Comparison of ENCODE assay signal across 33 cellular contexts in genomic region chr6:64665137-64665536, GRCh38.
"Had no signal": no experiment of that assay in that cellular context is flagged by ENCODE, and none has a peak within 500 bp of the region (broad histone marks: within the 10 kb centered on the region; RNA-seq: fewer than 3 reads in every experiment).

No MANE protein-coding gene starts in this region.

- H3K4me3 ChIP-seq: MG63 had no signal

- H3K4me2 ChIP-seq: KMS-11 had no signal

- H3K27me3 ChIP-seq: MG63 had no signal

- H3K27ac ChIP-seq: KMS-11 had no signal

- DNase-seq: Karpas-422, Kasumi-1, MG63, MM.1S, MV-4-11, NCI-H1048, NCI-H1092, NCI-H1092 treated with DMSO at 0.1 percent for 48 hours, NCI-H1105, NCI-H1105 treated with DMSO at 0.1 percent for 48 hours, NCI-H1417 treated with DMSO at 0.1 percent for 48 hours, NCI-H1436, NCI-H1436 treated with DMSO at 0.1 percent for 48 hours, NCI-H146, NCI-H1694, NCI-H1694 treated with DMSO at 0.1 percent for 48 hours, NCI-H187, NCI-H187 treated with DMSO at 0.1 percent for 48 hours, NCI-H1930, NCI-H2029, NCI-H2029 treated with DMSO at 0.1 percent for 48 hours, NCI-H2081, NCI-H2081 treated with DMSO at 0.1 percent for 48 hours, NCI-H2107, NCI-H2171, NCI-H2171 treated with DMSO at 0.1 percent for 48 hours, NCI-H2227 treated with DMSO at 0.1 percent for 48 hours, NCI-H226, NCI-H345, NCI-H446, NCI-H446 treated with DMSO at 0.1 percent for 48 hours, NCI-H510A had no signal

- H3K36me3 ChIP-seq: MG63 had no signal

- H3K9ac ChIP-seq: KMS-11 had no signal

- H3K9me3 ChIP-seq: MG63 had no signal
